Comparison of ENCODE assay signal across 8 cellular contexts in genomic region chr2:102103992-102104871, GRCh38. TPM values are rescaled to one million over a fixed set of nuclear protein-coding genes. Genes with fewer than 3 reads are reported as not detected.
DNase-seq lines count a peak whose midpoint lies in the region; ATAC-seq lines count a peak whose summit lies in the region.

No MANE protein-coding gene starts in this region.

- H3K4me1 ChIP-seq in skeletal muscle satellite cell (ENCODE audit: control insufficient read depth, insufficient read depth, low read length), result peaks cover 56% of the 10 kb centered on the region

- no peaks in the 10 kb centered on the region for H3K36me3 ChIP-seq in skeletal muscle satellite cell (ENCODE audit: insufficient read depth, low read length)

- H3K4me2 ChIP-seq in skeletal muscle satellite cell (ENCODE audit: low read length), result peak overlapping the region; percentile 82

- peak; percentile 76 for ATAC-seq in GM21526 (IDR thresholded peaks at IDR 0.05; ENCODE audit: low FRiP score, unreplicated experiment)

- H3K9me3 ChIP-seq in skeletal muscle satellite cell (replicated peaks; ENCODE audit: low read length), result no peaks in the 10 kb centered on the region

- peak overlapping the region; percentile 68 for H3K4me3 ChIP-seq in skeletal muscle satellite cell (ENCODE audit: low read length)

- H3K9ac ChIP-seq in skeletal muscle satellite cell (ENCODE audit: low read depth, low read length), result peak overlapping the region; percentile 82

- H3K27me3 ChIP-seq in skeletal muscle satellite cell (ENCODE audit: control insufficient read depth, insufficient read depth, low read length), result no peaks in the 10 kb centered on the region

- peak; percentile 70 for DNase-seq in CD1c-positive myeloid dendritic cell (ENCODE audit: extremely low spot score)
- DNase-seq in KG1 (lab: John Stamatoyannopoulos, UW), result peak; percentile 22
- peak; percentile 43 for DNase-seq in activated T-cell treated with anti-CD3 and anti-CD28 coated beads for 4 hours
- peak; percentile 83 for DNase-seq in fibroblast of the conjunctiva (ENCODE audit: low read depth)
- no peak for DNase-seq in NCI-H748 treated with DMSO at 0.1 percent for 48 hours (lab: John Stamatoyannopoulos, UW)
- DNase-seq in cerebellar nuclear complex (lab: John Stamatoyannopoulos, UW), result no peak

RNA-seq across cellular contexts. Expression of gene IL1R1, which starts 38.3 kb away (rescaled TPM):
- 74.3 and 83.0 TPM in 2 replicates for total RNA-seq in skeletal muscle satellite cell (2012; rRNA removed)

Comparison
In these comparisons a context has a peak if more than half of its experiments do, and no peak if none do; other contexts are left out.
1. DNase-seq: peak in CD1c-positive myeloid dendritic cell (single experiment), KG1 (single experiment), activated T-cell treated with anti-CD3 and anti-CD28 coated beads for 4 hours (single experiment) and fibroblast of the conjunctiva (single experiment); none in NCI-H748 treated with DMSO at 0.1 percent for 48 hours (single experiment) and cerebellar nuclear complex (0 of 2).